ENCODE assay signal across 27 cellular contexts in genomic region chr3:167246252-167246651, GRCh38.
"Had no signal": no experiment of that assay in that cellular context is flagged by ENCODE, and none has a peak within 500 bp of the region (broad histone marks: within the 10 kb centered on the region; RNA-seq: fewer than 3 reads in every experiment).

No MANE protein-coding gene starts in this region.

- H3K4me3 ChIP-seq: heart right ventricle, hepatocyte, left lung, lower lobe of right lung, neural progenitor cell, skin epidermis, spleen, suprapubic skin, thoracic aorta, tibial artery, upper lobe of right lung had no signal

- H3K9me3 ChIP-seq: heart right ventricle, left lung, lower lobe of right lung, neutrophil, suprapubic skin, thoracic aorta, tibial artery, upper lobe of right lung had no signal

- FAIRE-seq: urothelium cell line had no signal

- H3K4me1 ChIP-seq: heart right ventricle, left lung, lower lobe of right lung, neural progenitor cell, parathyroid adenoma, spleen, suprapubic skin, tibial artery, upper lobe of right lung had no signal

- H3K27ac ChIP-seq: heart right ventricle, hepatocyte, left lung, lower lobe of right lung, neural progenitor cell, neutrophil, parathyroid adenoma, skin epidermis, spleen, suprapubic skin, thoracic aorta, tibial artery, upper lobe of right lung had no signal

- ATAC-seq: heart right ventricle; left lung; lower lobe of right lung; naive thymus-derived CD8-positive, alpha-beta T cell; right cardiac atrium; sciatic nerve; stimulated activated effector memory CD8-positive, alpha-beta T cell treated with anti-CD3 and anti-CD28 coated beads, Interleukin-12 subunit alpha, Interleukin-12 subunit beta, amount 100 ng/mL, for 72 hours; upper lobe of right lung had no signal

- H3K36me3 ChIP-seq: heart right ventricle, left lung, lower lobe of right lung, neural progenitor cell, neutrophil, spleen, suprapubic skin, thoracic aorta, tibial artery, upper lobe of right lung had no signal

- H3K27me3 ChIP-seq: heart right ventricle, hepatocyte, left lung, neural progenitor cell, neutrophil, spleen, suprapubic skin, tibial artery, upper lobe of right lung had no signal

- DNase-seq: heart right ventricle; islet precursor cell; left lung; lower lobe of right lung; mammary epithelial cell; mesenchymal stem cell; naive thymus-derived CD8-positive, alpha-beta T cell; nephron progenitor cell; occipital lobe; retina; right cardiac atrium; spleen; stimulated activated CD4-positive, alpha-beta T cell treated with anti-CD3 and anti-CD28 coated beads, Interleukin-4, amount 100 ng/mL, for 24 hours; stimulated activated naive CD4-positive, alpha-beta T cell; tibial artery; trophoblast cell; upper lobe of right lung had no signal
